In the genomic region with DNA sequence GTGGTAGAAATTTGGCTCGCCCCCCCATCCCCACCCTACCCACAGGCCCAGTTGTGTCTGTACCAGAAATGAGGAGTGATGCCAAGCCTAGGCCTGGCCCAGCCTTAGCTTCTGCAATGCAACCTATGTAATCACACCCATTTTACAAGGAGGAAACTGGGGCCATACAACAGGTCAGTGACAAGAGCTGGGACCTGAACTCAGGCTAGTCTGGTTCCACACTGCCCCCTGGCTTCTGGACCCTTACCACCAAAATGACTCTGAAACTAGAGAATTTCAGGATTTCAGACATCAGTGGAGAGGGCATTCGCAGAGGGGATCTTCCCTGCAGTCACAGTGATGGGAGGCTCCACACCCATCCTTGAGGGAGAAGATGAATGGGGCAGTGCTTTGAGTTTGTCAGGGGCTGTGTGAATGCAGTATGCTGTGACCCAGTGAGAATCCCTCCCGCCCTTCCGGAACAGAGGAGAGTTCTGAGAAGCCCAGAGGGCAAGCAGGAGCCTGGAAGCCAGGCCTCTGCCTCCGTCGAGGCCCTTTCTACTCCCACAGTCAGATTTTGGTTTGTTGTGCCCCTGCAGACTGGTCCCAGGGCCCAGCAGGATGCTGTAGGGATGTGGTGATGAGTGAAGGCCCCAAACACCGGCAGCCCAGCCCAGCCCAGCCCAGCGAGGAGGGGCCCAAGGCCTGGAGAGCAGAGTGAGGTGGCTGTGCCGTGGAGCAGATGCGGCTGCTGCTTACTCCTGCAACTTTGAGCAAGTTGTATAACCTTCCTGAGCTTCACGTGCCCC, we compare ENCODE assay signal across 2 cellular contexts.
TF ChIP-seq lines count a peak whose summit lies in the region.

No MANE protein-coding gene starts in this region.

TF ChIP-seq in K562, 482 proteins besides CTCF, POLR2A, EP300 and RAD21 (continued from another document):
- TF ChIP-seq, protein P1, sequence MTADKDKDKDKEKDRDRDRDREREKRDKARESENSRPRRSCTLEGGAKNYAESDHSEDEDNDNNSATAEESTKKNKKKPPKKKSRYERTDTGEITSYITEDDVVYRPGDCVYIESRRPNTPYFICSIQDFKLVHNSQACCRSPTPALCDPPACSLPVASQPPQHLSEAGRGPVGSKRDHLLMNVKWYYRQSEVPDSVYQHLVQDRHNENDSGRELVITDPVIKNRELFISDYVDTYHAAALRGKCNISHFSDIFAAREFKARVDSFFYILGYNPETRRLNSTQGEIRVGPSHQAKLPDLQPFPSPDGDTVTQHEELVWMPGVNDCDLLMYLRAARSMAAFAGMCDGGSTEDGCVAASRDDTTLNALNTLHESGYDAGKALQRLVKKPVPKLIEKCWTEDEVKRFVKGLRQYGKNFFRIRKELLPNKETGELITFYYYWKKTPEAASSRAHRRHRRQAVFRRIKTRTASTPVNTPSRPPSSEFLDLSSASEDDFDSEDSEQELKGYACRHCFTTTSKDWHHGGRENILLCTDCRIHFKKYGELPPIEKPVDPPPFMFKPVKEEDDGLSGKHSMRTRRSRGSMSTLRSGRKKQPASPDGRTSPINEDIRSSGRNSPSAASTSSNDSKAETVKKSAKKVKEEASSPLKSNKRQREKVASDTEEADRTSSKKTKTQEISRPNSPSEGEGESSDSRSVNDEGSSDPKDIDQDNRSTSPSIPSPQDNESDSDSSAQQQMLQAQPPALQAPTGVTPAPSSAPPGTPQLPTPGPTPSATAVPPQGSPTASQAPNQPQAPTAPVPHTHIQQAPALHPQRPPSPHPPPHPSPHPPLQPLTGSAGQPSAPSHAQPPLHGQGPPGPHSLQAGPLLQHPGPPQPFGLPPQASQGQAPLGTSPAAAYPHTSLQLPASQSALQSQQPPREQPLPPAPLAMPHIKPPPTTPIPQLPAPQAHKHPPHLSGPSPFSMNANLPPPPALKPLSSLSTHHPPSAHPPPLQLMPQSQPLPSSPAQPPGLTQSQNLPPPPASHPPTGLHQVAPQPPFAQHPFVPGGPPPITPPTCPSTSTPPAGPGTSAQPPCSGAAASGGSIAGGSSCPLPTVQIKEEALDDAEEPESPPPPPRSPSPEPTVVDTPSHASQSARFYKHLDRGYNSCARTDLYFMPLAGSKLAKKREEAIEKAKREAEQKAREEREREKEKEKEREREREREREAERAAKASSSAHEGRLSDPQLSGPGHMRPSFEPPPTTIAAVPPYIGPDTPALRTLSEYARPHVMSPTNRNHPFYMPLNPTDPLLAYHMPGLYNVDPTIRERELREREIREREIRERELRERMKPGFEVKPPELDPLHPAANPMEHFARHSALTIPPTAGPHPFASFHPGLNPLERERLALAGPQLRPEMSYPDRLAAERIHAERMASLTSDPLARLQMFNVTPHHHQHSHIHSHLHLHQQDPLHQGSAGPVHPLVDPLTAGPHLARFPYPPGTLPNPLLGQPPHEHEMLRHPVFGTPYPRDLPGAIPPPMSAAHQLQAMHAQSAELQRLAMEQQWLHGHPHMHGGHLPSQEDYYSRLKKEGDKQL (CRISPR knock-in tag; IDR thresholded peaks at IDR 0.05; ENCODE audit: borderline replicate concordance), result no peak

TF ChIP-seq in liver, 16 proteins besides CTCF, POLR2A, EP300 and RAD21:
- TF ChIP-seq, protein P2, sequence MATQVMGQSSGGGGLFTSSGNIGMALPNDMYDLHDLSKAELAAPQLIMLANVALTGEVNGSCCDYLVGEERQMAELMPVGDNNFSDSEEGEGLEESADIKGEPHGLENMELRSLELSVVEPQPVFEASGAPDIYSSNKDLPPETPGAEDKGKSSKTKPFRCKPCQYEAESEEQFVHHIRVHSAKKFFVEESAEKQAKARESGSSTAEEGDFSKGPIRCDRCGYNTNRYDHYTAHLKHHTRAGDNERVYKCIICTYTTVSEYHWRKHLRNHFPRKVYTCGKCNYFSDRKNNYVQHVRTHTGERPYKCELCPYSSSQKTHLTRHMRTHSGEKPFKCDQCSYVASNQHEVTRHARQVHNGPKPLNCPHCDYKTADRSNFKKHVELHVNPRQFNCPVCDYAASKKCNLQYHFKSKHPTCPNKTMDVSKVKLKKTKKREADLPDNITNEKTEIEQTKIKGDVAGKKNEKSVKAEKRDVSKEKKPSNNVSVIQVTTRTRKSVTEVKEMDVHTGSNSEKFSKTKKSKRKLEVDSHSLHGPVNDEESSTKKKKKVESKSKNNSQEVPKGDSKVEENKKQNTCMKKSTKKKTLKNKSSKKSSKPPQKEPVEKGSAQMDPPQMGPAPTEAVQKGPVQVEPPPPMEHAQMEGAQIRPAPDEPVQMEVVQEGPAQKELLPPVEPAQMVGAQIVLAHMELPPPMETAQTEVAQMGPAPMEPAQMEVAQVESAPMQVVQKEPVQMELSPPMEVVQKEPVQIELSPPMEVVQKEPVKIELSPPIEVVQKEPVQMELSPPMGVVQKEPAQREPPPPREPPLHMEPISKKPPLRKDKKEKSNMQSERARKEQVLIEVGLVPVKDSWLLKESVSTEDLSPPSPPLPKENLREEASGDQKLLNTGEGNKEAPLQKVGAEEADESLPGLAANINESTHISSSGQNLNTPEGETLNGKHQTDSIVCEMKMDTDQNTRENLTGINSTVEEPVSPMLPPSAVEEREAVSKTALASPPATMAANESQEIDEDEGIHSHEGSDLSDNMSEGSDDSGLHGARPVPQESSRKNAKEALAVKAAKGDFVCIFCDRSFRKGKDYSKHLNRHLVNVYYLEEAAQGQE (IDR thresholded peaks at IDR 0.05), result no peak
- TF ChIP-seq SP1 (IDR thresholded peaks at IDR 0.05), result no peak
- TF ChIP-seq JUND (IDR thresholded peaks at IDR 0.05), result no peak
- TF ChIP-seq RXRA (IDR thresholded peaks at IDR 0.05), result no peak
- no peak for TF ChIP-seq HNF4A (conservative IDR thresholded peaks at IDR 0.05)
- TF ChIP-seq NR2F2 (IDR thresholded peaks at IDR 0.05), result no peak
- TF ChIP-seq, protein P3, sequence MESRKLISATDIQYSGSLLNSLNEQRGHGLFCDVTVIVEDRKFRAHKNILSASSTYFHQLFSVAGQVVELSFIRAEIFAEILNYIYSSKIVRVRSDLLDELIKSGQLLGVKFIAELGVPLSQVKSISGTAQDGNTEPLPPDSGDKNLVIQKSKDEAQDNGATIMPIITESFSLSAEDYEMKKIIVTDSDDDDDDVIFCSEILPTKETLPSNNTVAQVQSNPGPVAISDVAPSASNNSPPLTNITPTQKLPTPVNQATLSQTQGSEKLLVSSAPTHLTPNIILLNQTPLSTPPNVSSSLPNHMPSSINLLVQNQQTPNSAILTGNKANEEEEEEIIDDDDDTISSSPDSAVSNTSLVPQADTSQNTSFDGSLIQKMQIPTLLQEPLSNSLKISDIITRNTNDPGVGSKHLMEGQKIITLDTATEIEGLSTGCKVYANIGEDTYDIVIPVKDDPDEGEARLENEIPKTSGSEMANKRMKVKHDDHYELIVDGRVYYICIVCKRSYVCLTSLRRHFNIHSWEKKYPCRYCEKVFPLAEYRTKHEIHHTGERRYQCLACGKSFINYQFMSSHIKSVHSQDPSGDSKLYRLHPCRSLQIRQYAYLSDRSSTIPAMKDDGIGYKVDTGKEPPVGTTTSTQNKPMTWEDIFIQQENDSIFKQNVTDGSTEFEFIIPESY (IDR thresholded peaks at IDR 0.05), result no peak
- no peak for TF ChIP-seq HNF4G (IDR thresholded peaks at IDR 0.05)
- TF ChIP-seq EGR1 (IDR thresholded peaks at IDR 0.05; ENCODE audit: low read depth in 2 of 2), result no peak
- TF ChIP-seq FOXA2 (IDR thresholded peaks at IDR 0.05), result no peak
- TF ChIP-seq TAF1 (conservative IDR thresholded peaks at IDR 0.05), result no peak
TF ChIP-seq in liver: peak in this region for 0.
